33 cellular contexts compared by ENCODE assay signal in the genomic region with DNA sequence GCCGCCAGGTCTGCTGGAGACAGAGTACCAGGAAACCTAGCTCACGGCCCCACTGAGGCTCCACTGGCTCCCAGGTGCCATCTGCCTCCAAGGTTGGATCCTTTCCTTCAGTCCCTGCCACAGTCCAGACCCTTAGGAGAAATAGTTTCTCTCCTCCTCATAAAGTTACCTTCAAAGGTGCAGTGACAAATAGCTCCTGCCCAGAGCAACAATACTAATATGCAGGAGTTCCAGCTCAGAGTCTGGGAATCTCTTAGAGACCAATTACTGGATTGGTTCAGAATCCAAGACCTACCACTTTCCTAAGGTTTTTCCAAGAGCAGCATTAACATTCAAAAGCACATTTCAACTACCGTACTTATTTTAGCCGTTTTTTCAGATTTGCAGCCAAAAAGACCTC.
"Had no signal": no experiment of that assay in that cellular context is flagged by ENCODE, and none has a peak within 500 bp of the region (broad histone marks: within the 10 kb centered on the region; RNA-seq: fewer than 3 reads in every experiment).

No MANE protein-coding gene starts in this region.

- DNase-seq: Karpas-422, Kasumi-1, MG63, MM.1S, MV-4-11, NCI-H1048, NCI-H1092, NCI-H1092 treated with DMSO at 0.1 percent for 48 hours, NCI-H1105, NCI-H1417, NCI-H1417 treated with DMSO at 0.1 percent for 48 hours, NCI-H1436, NCI-H1436 treated with DMSO at 0.1 percent for 48 hours, NCI-H146, NCI-H1694, NCI-H1694 treated with DMSO at 0.1 percent for 48 hours, NCI-H187, NCI-H187 treated with DMSO at 0.1 percent for 48 hours, NCI-H1930, NCI-H2029, NCI-H2029 treated with DMSO at 0.1 percent for 48 hours, NCI-H2081, NCI-H2081 treated with DMSO at 0.1 percent for 48 hours, NCI-H2107, NCI-H2171, NCI-H2171 treated with DMSO at 0.1 percent for 48 hours, NCI-H2227 treated with DMSO at 0.1 percent for 48 hours, NCI-H226, NCI-H345, NCI-H446, NCI-H446 treated with DMSO at 0.1 percent for 48 hours, NCI-H510A had no signal

- H3K9ac ChIP-seq: KMS-11 had no signal

- H3K36me3 ChIP-seq: MG63 had no signal

- H3K4me2 ChIP-seq: KMS-11 had no signal

- H3K4me3 ChIP-seq: MG63 had no signal

- H3K27ac ChIP-seq: KMS-11 had no signal

- H3K27me3 ChIP-seq: MG63 had no signal
